Comparison of ENCODE assay signal across 18 cellular contexts in the genomic region with DNA sequence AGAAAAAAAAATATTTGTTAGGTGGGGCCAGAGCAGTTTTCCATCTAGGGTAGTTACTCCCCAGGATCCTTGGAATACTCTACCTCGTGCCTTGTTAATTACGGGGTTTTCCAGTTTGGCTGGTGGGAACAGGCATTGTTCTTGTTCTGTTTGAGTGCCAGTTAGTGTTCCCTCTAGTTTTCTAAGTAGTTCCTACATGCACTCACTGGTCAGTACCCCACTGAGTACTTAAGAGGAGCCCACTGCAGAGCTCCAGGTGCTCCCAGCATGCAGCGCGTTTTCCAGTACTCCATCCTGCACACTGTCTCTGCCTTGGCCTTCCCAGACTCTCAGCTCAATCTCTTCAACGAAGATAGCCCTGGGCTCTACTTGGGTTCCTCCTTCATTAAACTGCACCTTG.
"Had no signal": no experiment of that assay in that cellular context is flagged by ENCODE, and none has a peak within 500 bp of the region (broad histone marks: within the 10 kb centered on the region; RNA-seq: fewer than 3 reads in every experiment).

No MANE protein-coding gene starts in this region.

- H3K27ac Mint-ChIP-seq: activated CD8-positive, alpha-beta memory T cell treated with anti-CD3 and anti-CD28 coated beads, Interleukin-2, amount 10 ng/mL, durations not matched to agents 7 days and 5 days; activated naive CD8-positive, alpha-beta T cell treated with anti-CD3 and anti-CD28 coated beads for 36 hours; activated T-cell treated with anti-CD3 and anti-CD28 coated beads, Interleukin-2, amount 50 U/mL, for 24 hours; T-helper 2 cell treated with Interferon-gamma antibody and Interleukin-4, amounts not matched to agents 5 μg/mL and 100 μg/mL, for 36 hours; type B pancreatic cell had no signal

- H3K27me3 ChIP-seq: foreskin keratinocyte, ovary, suprapubic skin had no signal

- H3K27me3 Mint-ChIP-seq: activated CD8-positive, alpha-beta memory T cell treated with anti-CD3 and anti-CD28 coated beads, Interleukin-2, amount 10 ng/mL, durations not matched to agents 7 days and 5 days; activated naive CD8-positive, alpha-beta T cell treated with anti-CD3 and anti-CD28 coated beads for 36 hours; activated T-cell treated with anti-CD3 and anti-CD28 coated beads, Interleukin-2, amount 50 U/mL, for 24 hours; type B pancreatic cell had no signal

- H3K4me3 Mint-ChIP-seq: activated CD8-positive, alpha-beta memory T cell treated with anti-CD3 and anti-CD28 coated beads, Interleukin-2, amount 10 ng/mL, durations not matched to agents 7 days and 5 days; activated naive CD8-positive, alpha-beta T cell treated with anti-CD3 and anti-CD28 coated beads for 36 hours; activated T-cell treated with anti-CD3 and anti-CD28 coated beads, Interleukin-2, amount 50 U/mL, for 24 hours; T-helper 2 cell treated with Interferon-gamma antibody and Interleukin-4, amounts not matched to agents 5 μg/mL and 100 μg/mL, for 36 hours; type B pancreatic cell had no signal

- H3K27ac ChIP-seq: foreskin keratinocyte, ovary, suprapubic skin had no signal

- H3K36me3 Mint-ChIP-seq: activated naive CD8-positive, alpha-beta T cell treated with anti-CD3 and anti-CD28 coated beads for 36 hours had no signal

- H3K36me3 ChIP-seq: ovary, suprapubic skin had no signal

- H3K4me3 ChIP-seq: ovary, suprapubic skin had no signal

- DNase-seq: activated CD4-positive, alpha-beta T cell treated with anti-CD3 and anti-CD28 coated beads, Interleukin-2, amount 50 U/mL, for 4 hours; activated CD4-positive, CD25-positive, alpha-beta regulatory T cell treated with anti-CD3 and anti-CD28 coated beads, Interleukin-2, amount 50 U/mL, for 72 hours; activated CD8-positive, alpha-beta memory T cell treated with anti-CD3 and anti-CD28 coated beads, Interleukin-2, amount 10 ng/mL, durations not matched to agents 7 days and 5 days; activated gamma-delta T cell; activated naive CD8-positive, alpha-beta T cell treated with anti-CD3 and anti-CD28 coated beads for 36 hours; activated T-cell treated with anti-CD3 and anti-CD28 coated beads, Interleukin-2, amount 50 U/mL, for 24 hours; anterior cingulate cortex; foreskin keratinocyte; head of caudate nucleus; left ventricle myocardium superior; mesendoderm; ovary; stimulated activated CD4-positive, alpha-beta T cell treated with anti-CD3 and anti-CD28 coated beads, Interleukin-4, amount 100 ng/mL, for 1 hour; stimulated activated CD8-positive, alpha-beta memory T cell treated with anti-CD3 and anti-CD28 coated beads, Interleukin-4, amount 100 ng/mL, for 48 hours; stimulated activated naive CD8-positive, alpha-beta T cell treated with anti-CD3 and anti-CD28 coated beads, Interleukin-15, Interleukin-2, amounts not matched to agents 100 U/mL and 50 U/mL, for 24 hours had no signal

- ATAC-seq: activated CD8-positive, alpha-beta memory T cell treated with anti-CD3 and anti-CD28 coated beads, Interleukin-2, amount 10 ng/mL, durations not matched to agents 7 days and 5 days; foreskin keratinocyte; left ventricle myocardium superior; stimulated activated naive CD8-positive, alpha-beta T cell treated with anti-CD3 and anti-CD28 coated beads, Interleukin-15, Interleukin-2, amounts not matched to agents 100 U/mL and 50 U/mL, for 24 hours had no signal

- H3K9me3 Mint-ChIP-seq: activated naive CD8-positive, alpha-beta T cell treated with anti-CD3 and anti-CD28 coated beads for 36 hours; activated T-cell treated with anti-CD3 and anti-CD28 coated beads, Interleukin-2, amount 50 U/mL, for 24 hours; T-helper 2 cell treated with Interferon-gamma antibody and Interleukin-4, amounts not matched to agents 5 μg/mL and 100 μg/mL, for 36 hours; type B pancreatic cell had no signal

- H3K9me3 ChIP-seq: ovary, suprapubic skin had no signal
